1 cellular context compared by ENCODE assay signal in the genomic region with DNA sequence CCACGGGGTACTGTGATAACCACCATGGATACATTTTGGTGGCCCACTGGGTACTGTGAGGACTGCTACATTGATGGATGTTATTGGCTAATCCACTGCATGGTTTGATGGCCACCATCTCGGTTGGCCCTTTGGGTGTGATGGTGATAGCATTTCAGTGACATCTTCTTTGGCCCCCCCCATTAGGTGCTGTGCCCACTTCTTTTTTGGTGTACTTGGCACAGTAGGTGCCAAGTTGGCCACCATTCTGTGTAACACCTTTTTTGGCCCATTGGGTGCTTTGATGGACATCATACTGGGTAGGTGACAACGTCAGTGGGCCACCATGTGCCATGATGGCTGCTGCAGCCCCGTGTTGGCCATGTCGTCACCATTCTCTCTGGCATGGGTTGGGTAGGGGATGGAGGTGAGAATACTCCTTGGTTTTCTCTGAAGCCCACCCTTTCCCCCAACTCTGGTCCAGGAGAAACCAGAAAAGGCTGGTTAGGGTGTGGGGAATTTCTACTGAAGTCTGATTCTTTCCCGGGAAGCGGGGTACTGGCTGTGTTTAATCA.
TF ChIP-seq lines count a peak whose summit lies in the region.

No MANE protein-coding gene starts in this region.

TF ChIP-seq in HepG2, 621 proteins besides CTCF, POLR2A, EP300 and RAD21 (continues in another document):
- TF ChIP-seq ZNF616 (CRISPR knock-in tag; IDR thresholded peaks at IDR 0.05; ENCODE audit: low read depth) (peak; percentile 42; the same call in 1 of the 2 replicates), ZNF567 (CRISPR knock-in tag; IDR thresholded peaks at IDR 0.05; ENCODE audit: borderline replicate concordance) (0 out of 2 replicates have a peak, but pooled peaks have one; percentile 7), ZNF34 (CRISPR knock-in tag; IDR thresholded peaks at IDR 0.05; ENCODE audit: borderline replicate concordance) (no peak), ZNF256 (CRISPR knock-in tag; conservative IDR thresholded peaks at IDR 0.05) (no peak), ZNF264 (CRISPR knock-in tag; IDR thresholded peaks at IDR 0.05) (no peak), NR2C2 (CRISPR knock-in tag; IDR thresholded peaks at IDR 0.05; ENCODE audit: borderline replicate concordance) (no peak), TBX3 (IDR thresholded peaks at IDR 0.05; ENCODE audit: borderline replicate concordance) (no peak), EHMT2 (IDR thresholded peaks at IDR 0.05; ENCODE audit: borderline replicate concordance, low read depth, low read length) (peak; percentile 80; the same call in 1 of the 2 replicates), MED1 (CRISPR knock-in tag; IDR thresholded peaks at IDR 0.05) (no peak), NAIF1 (CRISPR knock-in tag; IDR thresholded peaks at IDR 0.05; ENCODE audit: borderline replicate concordance) (no peak), EED (CRISPR knock-in tag; IDR thresholded peaks at IDR 0.05) (no peak), RFX5 (IDR thresholded peaks at IDR 0.05; ENCODE audit: low read depth, low read length) (no peak), SNAI1 (CRISPR knock-in tag; IDR thresholded peaks at IDR 0.05; ENCODE audit: borderline replicate concordance) (0 out of 2 replicates have a peak, but pooled peaks have one; percentile 3), ZNF501 (CRISPR knock-in tag; IDR thresholded peaks at IDR 0.05) (peak; percentile 75; the same call in 1 of the 2 replicates), HNRNPL (IDR thresholded peaks at IDR 0.05; ENCODE audit: low read depth, low read length) (0 out of 2 replicates have a peak, but pooled peaks have one; percentile 53), MYC (CRISPR knock-in tag; IDR thresholded peaks at IDR 0.05; ENCODE audit: borderline replicate concordance) (no peak), KDM5B (CRISPR knock-in tag; IDR thresholded peaks at IDR 0.05; ENCODE audit: borderline replicate concordance) (peak; percentile 33), MYNN (CRISPR knock-in tag; IDR thresholded peaks at IDR 0.05; ENCODE audit: low read depth) (no peak), ZNF253 (CRISPR knock-in tag; IDR thresholded peaks at IDR 0.05; ENCODE audit: borderline replicate concordance) (no peak), ZNF619 (CRISPR knock-in tag; IDR thresholded peaks at IDR 0.05) (0 out of 2 replicates have a peak, but pooled peaks have one; percentile 52), RBM39 (IDR thresholded peaks at IDR 0.05; ENCODE audit: low read depth, low read length, poor library complexity, severe bottlenecking) (peak; percentile 8), POLR2AphosphoS5 (IDR thresholded peaks at IDR 0.05; ENCODE audit: low read depth, low read length) (peak; percentile 36; the same call in 1 of the 2 replicates), GLI4 (CRISPR knock-in tag; IDR thresholded peaks at IDR 0.05; ENCODE audit: borderline replicate concordance) (no peak), MAFK (conservative IDR thresholded peaks at IDR 0.05 in 1 of 2, IDR thresholded peaks at IDR 0.05 in 1 of 2; ENCODE audit: low read length in 2 of 2) (no peak), WIZ (CRISPR knock-in tag; IDR thresholded peaks at IDR 0.05) (0 out of 2 replicates have a peak, but pooled peaks have one; percentile 40), RFXANK (CRISPR knock-in tag; IDR thresholded peaks at IDR 0.05) (no peak), ATF7 (IDR thresholded peaks at IDR 0.05) (no peak), ATF7 (CRISPR knock-in tag; IDR thresholded peaks at IDR 0.05) (no peak), SIN3A (IDR thresholded peaks at IDR 0.05; ENCODE audit: borderline replicate concordance, low read depth, low read length) (no peak), KLF9 (CRISPR knock-in tag; IDR thresholded peaks at IDR 0.05; ENCODE audit: low read depth) (no peak), HNF4A (CRISPR knock-in tag; IDR thresholded peaks at IDR 0.05) (no peak), NR2F1 (CRISPR knock-in tag; IDR thresholded peaks at IDR 0.05) (no peak), POLR2G (IDR thresholded peaks at IDR 0.05; ENCODE audit: low read depth, low read length) (peak; percentile 18), ZNF652 (CRISPR knock-in tag; IDR thresholded peaks at IDR 0.05; ENCODE audit: borderline replicate concordance, low read depth) (no peak), HIVEP1 (CRISPR knock-in tag; IDR thresholded peaks at IDR 0.05) (no peak), GTF2F1 (IDR thresholded peaks at IDR 0.05; ENCODE audit: low read length) (no peak), EEA1 (CRISPR knock-in tag; IDR thresholded peaks at IDR 0.05; ENCODE audit: borderline replicate concordance) (0 out of 2 replicates have a peak, but pooled peaks have one; percentile 39), ZNF207 (IDR thresholded peaks at IDR 0.05; ENCODE audit: borderline replicate concordance) (no peak), ZNF674 (CRISPR knock-in tag; IDR thresholded peaks at IDR 0.05; ENCODE audit: low read depth) (0 out of 2 replicates have a peak, but pooled peaks have one; percentile 33), ZNF891 (CRISPR knock-in tag; IDR thresholded peaks at IDR 0.05) (no peak)
- TF ChIP-seq, protein P1, sequence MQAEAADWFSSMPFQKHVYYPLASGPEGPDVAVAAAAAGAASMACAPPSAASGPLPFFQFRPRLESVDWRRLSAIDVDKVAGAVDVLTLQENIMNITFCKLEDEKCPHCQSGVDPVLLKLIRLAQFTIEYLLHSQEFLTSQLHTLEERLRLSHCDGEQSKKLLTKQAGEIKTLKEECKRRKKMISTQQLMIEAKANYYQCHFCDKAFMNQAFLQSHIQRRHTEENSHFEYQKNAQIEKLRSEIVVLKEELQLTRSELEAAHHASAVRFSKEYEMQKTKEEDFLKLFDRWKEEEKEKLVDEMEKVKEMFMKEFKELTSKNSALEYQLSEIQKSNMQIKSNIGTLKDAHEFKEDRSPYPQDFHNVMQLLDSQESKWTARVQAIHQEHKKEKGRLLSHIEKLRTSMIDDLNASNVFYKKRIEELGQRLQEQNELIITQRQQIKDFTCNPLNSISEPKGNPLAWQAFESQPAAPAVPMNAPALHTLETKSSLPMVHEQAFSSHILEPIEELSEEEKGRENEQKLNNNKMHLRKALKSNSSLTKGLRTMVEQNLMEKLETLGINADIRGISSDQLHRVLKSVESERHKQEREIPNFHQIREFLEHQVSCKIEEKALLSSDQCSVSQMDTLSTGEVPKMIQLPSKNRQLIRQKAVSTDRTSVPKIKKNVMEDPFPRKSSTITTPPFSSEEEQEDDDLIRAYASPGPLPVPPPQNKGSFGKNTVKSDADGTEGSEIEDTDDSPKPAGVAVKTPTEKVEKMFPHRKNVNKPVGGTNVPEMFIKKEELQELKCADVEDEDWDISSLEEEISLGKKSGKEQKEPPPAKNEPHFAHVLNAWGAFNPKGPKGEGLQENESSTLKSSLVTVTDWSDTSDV (CRISPR knock-in tag; IDR thresholded peaks at IDR 0.05): no peak
- TF ChIP-seq, protein P2, sequence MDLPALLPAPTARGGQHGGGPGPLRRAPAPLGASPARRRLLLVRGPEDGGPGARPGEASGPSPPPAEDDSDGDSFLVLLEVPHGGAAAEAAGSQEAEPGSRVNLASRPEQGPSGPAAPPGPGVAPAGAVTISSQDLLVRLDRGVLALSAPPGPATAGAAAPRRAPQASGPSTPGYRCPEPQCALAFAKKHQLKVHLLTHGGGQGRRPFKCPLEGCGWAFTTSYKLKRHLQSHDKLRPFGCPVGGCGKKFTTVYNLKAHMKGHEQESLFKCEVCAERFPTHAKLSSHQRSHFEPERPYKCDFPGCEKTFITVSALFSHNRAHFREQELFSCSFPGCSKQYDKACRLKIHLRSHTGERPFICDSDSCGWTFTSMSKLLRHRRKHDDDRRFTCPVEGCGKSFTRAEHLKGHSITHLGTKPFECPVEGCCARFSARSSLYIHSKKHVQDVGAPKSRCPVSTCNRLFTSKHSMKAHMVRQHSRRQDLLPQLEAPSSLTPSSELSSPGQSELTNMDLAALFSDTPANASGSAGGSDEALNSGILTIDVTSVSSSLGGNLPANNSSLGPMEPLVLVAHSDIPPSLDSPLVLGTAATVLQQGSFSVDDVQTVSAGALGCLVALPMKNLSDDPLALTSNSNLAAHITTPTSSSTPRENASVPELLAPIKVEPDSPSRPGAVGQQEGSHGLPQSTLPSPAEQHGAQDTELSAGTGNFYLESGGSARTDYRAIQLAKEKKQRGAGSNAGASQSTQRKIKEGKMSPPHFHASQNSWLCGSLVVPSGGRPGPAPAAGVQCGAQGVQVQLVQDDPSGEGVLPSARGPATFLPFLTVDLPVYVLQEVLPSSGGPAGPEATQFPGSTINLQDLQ (CRISPR knock-in tag; IDR thresholded peaks at IDR 0.05): 0 out of 2 replicates have a peak, but pooled peaks have one; percentile 76
- TF ChIP-seq, protein P3, sequence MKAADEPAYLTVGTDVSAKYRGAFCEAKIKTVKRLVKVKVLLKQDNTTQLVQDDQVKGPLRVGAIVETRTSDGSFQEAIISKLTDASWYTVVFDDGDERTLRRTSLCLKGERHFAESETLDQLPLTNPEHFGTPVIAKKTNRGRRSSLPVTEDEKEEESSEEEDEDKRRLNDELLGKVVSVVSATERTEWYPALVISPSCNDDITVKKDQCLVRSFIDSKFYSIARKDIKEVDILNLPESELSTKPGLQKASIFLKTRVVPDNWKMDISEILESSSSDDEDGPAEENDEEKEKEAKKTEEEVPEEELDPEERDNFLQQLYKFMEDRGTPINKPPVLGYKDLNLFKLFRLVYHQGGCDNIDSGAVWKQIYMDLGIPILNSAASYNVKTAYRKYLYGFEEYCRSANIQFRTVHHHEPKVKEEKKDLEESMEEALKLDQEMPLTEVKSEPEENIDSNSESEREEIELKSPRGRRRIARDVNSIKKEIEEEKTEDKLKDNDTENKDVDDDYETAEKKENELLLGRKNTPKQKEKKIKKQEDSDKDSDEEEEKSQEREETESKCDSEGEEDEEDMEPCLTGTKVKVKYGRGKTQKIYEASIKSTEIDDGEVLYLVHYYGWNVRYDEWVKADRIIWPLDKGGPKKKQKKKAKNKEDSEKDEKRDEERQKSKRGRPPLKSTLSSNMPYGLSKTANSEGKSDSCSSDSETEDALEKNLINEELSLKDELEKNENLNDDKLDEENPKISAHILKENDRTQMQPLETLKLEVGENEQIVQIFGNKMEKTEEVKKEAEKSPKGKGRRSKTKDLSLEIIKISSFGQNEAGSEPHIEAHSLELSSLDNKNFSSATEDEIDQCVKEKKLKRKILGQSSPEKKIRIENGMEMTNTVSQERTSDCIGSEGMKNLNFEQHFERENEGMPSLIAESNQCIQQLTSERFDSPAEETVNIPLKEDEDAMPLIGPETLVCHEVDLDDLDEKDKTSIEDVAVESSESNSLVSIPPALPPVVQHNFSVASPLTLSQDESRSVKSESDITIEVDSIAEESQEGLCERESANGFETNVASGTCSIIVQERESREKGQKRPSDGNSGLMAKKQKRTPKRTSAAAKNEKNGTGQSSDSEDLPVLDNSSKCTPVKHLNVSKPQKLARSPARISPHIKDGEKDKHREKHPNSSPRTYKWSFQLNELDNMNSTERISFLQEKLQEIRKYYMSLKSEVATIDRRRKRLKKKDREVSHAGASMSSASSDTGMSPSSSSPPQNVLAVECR (CRISPR knock-in tag; IDR thresholded peaks at IDR 0.05; ENCODE audit: borderline replicate concordance): no peak
- TF ChIP-seq, protein P4, sequence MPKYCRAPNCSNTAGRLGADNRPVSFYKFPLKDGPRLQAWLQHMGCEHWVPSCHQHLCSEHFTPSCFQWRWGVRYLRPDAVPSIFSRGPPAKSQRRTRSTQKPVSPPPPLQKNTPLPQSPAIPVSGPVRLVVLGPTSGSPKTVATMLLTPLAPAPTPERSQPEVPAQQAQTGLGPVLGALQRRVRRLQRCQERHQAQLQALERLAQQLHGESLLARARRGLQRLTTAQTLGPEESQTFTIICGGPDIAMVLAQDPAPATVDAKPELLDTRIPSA (CRISPR knock-in tag; IDR thresholded peaks at IDR 0.05; ENCODE audit: borderline replicate concordance): 0 out of 2 replicates have a peak, but pooled peaks have one; percentile 56
- TF ChIP-seq, protein P5, sequence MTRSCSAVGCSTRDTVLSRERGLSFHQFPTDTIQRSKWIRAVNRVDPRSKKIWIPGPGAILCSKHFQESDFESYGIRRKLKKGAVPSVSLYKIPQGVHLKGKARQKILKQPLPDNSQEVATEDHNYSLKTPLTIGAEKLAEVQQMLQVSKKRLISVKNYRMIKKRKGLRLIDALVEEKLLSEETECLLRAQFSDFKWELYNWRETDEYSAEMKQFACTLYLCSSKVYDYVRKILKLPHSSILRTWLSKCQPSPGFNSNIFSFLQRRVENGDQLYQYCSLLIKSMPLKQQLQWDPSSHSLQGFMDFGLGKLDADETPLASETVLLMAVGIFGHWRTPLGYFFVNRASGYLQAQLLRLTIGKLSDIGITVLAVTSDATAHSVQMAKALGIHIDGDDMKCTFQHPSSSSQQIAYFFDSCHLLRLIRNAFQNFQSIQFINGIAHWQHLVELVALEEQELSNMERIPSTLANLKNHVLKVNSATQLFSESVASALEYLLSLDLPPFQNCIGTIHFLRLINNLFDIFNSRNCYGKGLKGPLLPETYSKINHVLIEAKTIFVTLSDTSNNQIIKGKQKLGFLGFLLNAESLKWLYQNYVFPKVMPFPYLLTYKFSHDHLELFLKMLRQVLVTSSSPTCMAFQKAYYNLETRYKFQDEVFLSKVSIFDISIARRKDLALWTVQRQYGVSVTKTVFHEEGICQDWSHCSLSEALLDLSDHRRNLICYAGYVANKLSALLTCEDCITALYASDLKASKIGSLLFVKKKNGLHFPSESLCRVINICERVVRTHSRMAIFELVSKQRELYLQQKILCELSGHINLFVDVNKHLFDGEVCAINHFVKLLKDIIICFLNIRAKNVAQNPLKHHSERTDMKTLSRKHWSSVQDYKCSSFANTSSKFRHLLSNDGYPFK (CRISPR knock-in tag; IDR thresholded peaks at IDR 0.05; ENCODE audit: borderline replicate concordance): 0 out of 2 replicates have a peak, but pooled peaks have one; percentile 8
- TF ChIP-seq, protein P6, sequence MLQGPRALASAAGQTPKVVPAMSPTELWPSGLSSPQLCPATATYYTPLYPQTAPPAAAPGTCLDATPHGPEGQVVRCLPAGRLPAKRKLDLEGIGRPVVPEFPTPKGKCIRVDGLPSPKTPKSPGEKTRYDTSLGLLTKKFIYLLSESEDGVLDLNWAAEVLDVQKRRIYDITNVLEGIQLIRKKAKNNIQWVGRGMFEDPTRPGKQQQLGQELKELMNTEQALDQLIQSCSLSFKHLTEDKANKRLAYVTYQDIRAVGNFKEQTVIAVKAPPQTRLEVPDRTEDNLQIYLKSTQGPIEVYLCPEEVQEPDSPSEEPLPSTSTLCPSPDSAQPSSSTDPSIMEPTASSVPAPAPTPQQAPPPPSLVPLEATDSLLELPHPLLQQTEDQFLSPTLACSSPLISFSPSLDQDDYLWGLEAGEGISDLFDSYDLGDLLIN (CRISPR knock-in tag; IDR thresholded peaks at IDR 0.05; ENCODE audit: borderline replicate concordance): no peak
- TF ChIP-seq, protein P7, sequence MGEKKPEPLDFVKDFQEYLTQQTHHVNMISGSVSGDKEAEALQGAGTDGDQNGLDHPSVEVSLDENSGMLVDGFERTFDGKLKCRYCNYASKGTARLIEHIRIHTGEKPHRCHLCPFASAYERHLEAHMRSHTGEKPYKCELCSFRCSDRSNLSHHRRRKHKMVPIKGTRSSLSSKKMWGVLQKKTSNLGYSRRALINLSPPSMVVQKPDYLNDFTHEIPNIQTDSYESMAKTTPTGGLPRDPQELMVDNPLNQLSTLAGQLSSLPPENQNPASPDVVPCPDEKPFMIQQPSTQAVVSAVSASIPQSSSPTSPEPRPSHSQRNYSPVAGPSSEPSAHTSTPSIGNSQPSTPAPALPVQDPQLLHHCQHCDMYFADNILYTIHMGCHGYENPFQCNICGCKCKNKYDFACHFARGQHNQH (CRISPR knock-in tag; IDR thresholded peaks at IDR 0.05): no peak
- TF ChIP-seq, protein P8, sequence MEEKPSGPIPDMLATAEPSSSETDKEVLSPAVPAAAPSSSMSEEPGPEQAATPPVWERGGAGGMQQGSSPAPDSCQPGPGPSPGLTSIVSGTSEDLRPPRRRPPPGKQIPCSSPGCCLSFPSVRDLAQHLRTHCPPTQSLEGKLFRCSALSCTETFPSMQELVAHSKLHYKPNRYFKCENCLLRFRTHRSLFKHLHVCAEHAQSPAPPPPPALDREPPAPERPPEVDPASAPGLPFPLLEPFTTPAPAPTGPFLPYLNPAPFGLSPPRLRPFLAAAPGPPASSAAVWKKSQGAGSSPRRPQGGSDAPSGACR (CRISPR knock-in tag; IDR thresholded peaks at IDR 0.05): no peak
